Comparison of ENCODE assay signal across 8 cellular contexts in the genomic region with DNA sequence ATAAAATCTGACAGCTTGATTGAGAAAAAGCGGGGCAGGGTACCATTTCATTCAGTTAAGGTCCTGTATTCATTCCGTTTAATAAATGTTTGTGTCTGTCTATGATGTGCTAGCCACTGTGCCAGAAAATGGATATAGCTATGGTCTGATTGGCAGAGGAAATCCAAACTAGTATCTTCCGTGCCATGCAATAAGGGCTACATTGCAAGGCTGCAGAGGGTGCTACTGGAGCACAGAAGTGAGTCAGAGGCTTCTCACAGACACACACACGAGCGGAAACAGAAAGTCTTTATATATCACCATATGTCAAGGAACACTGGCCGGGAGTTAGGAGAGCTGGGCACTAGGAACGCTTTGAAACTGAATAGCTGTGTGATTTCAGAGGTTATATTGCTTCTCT. TPM values are rescaled to one million over a fixed set of nuclear protein-coding genes. Genes with fewer than 3 reads are reported as not detected.
A peak's percentile ranks its signal among the peaks of the same experiment; 100 is the strongest.
DNase-seq lines count a peak whose midpoint lies in the region; ATAC-seq and TF ChIP-seq lines count a peak whose summit lies in the region.
"Not testable (repeated sequence)": the region's sequence is repeated elsewhere in the genome, so short reads cannot be mapped to it uniquely, and the experiment has no call there.

No MANE protein-coding gene starts in this region.

- not testable (repeated sequence) for H3K27me3 Mint-ChIP-seq in CD4-positive, CD25-positive, alpha-beta regulatory T cell

- not testable (repeated sequence) for H3K27me3 ChIP-seq in CD4-positive, CD25-positive, alpha-beta regulatory T cell (ENCODE audit: control insufficient read depth, insufficient read depth, low read length); Peyer's patch; fibroblast of lung (ENCODE audit: control insufficient read depth, insufficient read depth, low read length); mononuclear cell (ENCODE audit: insufficient read depth, low read length)

- not testable (repeated sequence) for H3K4me1 Mint-ChIP-seq in CD4-positive, CD25-positive, alpha-beta regulatory T cell

- H3K79me2 ChIP-seq in fibroblast of lung (ENCODE audit: control insufficient read depth, insufficient read depth, low read length): not testable (repeated sequence)

- H3K27ac ChIP-seq in CD4-positive, CD25-positive, alpha-beta regulatory T cell (ENCODE audit: insufficient read depth, low read length, poor library complexity, severe bottlenecking): peak overlapping the region; percentile 51
- H3K27ac ChIP-seq in Peyer's patch (peak overlapping the region; percentile 71 to 91 (median 82)), fibroblast of lung (ENCODE audit: insufficient read depth, low read length) (peak overlapping the region; percentile 91)

- peak in 2 of 3 donors; percentile 34 to 65 for DNase-seq in CD4-positive, CD25-positive, alpha-beta regulatory T cell
- DNase-seq in GM20000 (ENCODE audit: low spot score): not testable (repeated sequence)
- DNase-seq in Peyer's patch: peak; percentile 29 to 74 (median 42)
- DNase-seq in activated gamma-delta T cell treated with Interleukin-2 at 50 U/mL for 16 hours: peak; percentile 33
- peak; percentile 77 to 79 for DNase-seq in fibroblast of lung (ENCODE audit: low read depth in 2 of 2)
- peak in 2 of 3 donors; percentile 16 to 22 for DNase-seq in stimulated activated CD4-positive, alpha-beta T cell treated with anti-CD3 and anti-CD28 coated beads, TNF-alpha, amount 100 ng/mL, for 48 hours (ENCODE audit: low read depth in 3 of 3)

- H3K9ac ChIP-seq in fibroblast of lung (ENCODE audit: insufficient read depth, low read length): peak overlapping the region; percentile 64

- H3K4me3 ChIP-seq in CD4-positive, CD25-positive, alpha-beta regulatory T cell (ENCODE audit: low read depth, low read length): peak overlapping the region; percentile 74
- peak overlapping the region; percentile 52 to 77 (median 68) for H3K4me3 ChIP-seq in Peyer's patch
- peak overlapping the region; percentile 44 to 80 (median 67) for H3K4me3 ChIP-seq in fibroblast of lung (replicated peaks in 1 of 4; ENCODE audit: control extremely low read depth in 1 of 4, insufficient read depth in 1 of 4, low read depth in 3 of 4, low read length in 4 of 4)
- H3K4me3 ChIP-seq in mononuclear cell (ENCODE audit: low read length): peak overlapping the region; percentile 59

- not testable (repeated sequence) for H4K20me1 ChIP-seq in fibroblast of lung (ENCODE audit: control insufficient read depth, extremely low read depth, insufficient read depth, low read length)

- H3K9me3 Mint-ChIP-seq in CD4-positive, CD25-positive, alpha-beta regulatory T cell: not testable (repeated sequence)

- ATAC-seq in CD4-positive, CD25-positive, alpha-beta regulatory T cell (ENCODE audit: low read depth in 2 of 2): peak; percentile 78 to 79
- peak; percentile 41 for ATAC-seq in HG03521 (IDR thresholded peaks at IDR 0.05; ENCODE audit: unreplicated experiment)

- H3K4me2 ChIP-seq in fibroblast of lung (ENCODE audit: extremely low read depth, insufficient read depth, low read length): not testable (repeated sequence)

- not testable (repeated sequence) for H3K36me3 ChIP-seq in CD4-positive, CD25-positive, alpha-beta regulatory T cell (ENCODE audit: control insufficient read depth, insufficient read depth, low read length); Peyer's patch; fibroblast of lung (ENCODE audit: control insufficient read depth, insufficient read depth, low read length)

- H3K36me3 Mint-ChIP-seq in CD4-positive, CD25-positive, alpha-beta regulatory T cell: not testable (repeated sequence)

- H3K27ac Mint-ChIP-seq in CD4-positive, CD25-positive, alpha-beta regulatory T cell: peak overlapping the region; percentile 97 to 99 (median 97)

- not testable (repeated sequence) for H3K4me1 ChIP-seq in CD4-positive, CD25-positive, alpha-beta regulatory T cell (ENCODE audit: control insufficient read depth, insufficient read depth, low read length, poor library complexity, severe bottlenecking); Peyer's patch; fibroblast of lung (ENCODE audit: control insufficient read depth, extremely low read depth, insufficient read depth, low read length); mononuclear cell (ENCODE audit: insufficient read depth, low read length)

- TF ChIP-seq POLR2A in Peyer's patch (IDR thresholded peaks at IDR 0.05): not testable (repeated sequence)

- TF ChIP-seq CTCF in GM20000 (IDR thresholded peaks at IDR 0.05; ENCODE audit: extremely low read depth, missing control alignments) (peak; percentile 14), Peyer's patch (IDR thresholded peaks at IDR 0.05) (peak in 3 of 6 experiments; percentile 22 to 57 (median 23)), fibroblast of lung (conservative IDR thresholded peaks at IDR 0.05 in 1 of 2, IDR thresholded peaks at IDR 0.05 in 1 of 2; ENCODE audit: low read depth in 1 of 2, low read length in 2 of 2) (peak; percentile 12 to 21)

- not testable (repeated sequence) for H2AFZ ChIP-seq in fibroblast of lung (ENCODE audit: low read length)

- peak overlapping the region; percentile 95 to 100 (median 98) for H3K4me3 Mint-ChIP-seq in CD4-positive, CD25-positive, alpha-beta regulatory T cell

- not testable (repeated sequence) for H3K9me3 ChIP-seq in CD4-positive, CD25-positive, alpha-beta regulatory T cell (ENCODE audit: control insufficient read depth in 2 of 2, low read length in 2 of 2); Peyer's patch; fibroblast of lung (ENCODE audit: control insufficient read depth, insufficient read depth, low read depth, low read length); mononuclear cell (ENCODE audit: low read depth, low read length)

RNA-seq across cellular contexts. Expression of a gene that starts 29.3 kb away (rescaled TPM):
- 8.0 TPM for total RNA-seq in CD4-positive, CD25-positive, alpha-beta regulatory T cell
- under 1 TPM in 2 of 4 donors, not detected in 2; 0.07 to 0.46 TPM for polyA plus RNA-seq in CD4-positive, CD25-positive, alpha-beta regulatory T cell
- total RNA-seq in Peyer's patch (10 to 100 TPM; 10.7 to 84.3 (median 49.6) TPM), fibroblast of lung (2.1 and 2.8 TPM in 2 replicates), mononuclear cell (10.6 TPM)
- polyA plus RNA-seq in fibroblast of lung: 3.2 and 3.4 TPM in 2 replicates
- polyA plus RNA-seq in fibroblast of lung (2012): 1.6 and 2.0 TPM in 2 replicates
- polyA minus RNA-seq in fibroblast of lung (ENCODE audit: low replicate concordance): 0.19 and 1.8 TPM in 2 replicates
